9 cellular contexts compared by ENCODE assay signal in the genomic region with DNA sequence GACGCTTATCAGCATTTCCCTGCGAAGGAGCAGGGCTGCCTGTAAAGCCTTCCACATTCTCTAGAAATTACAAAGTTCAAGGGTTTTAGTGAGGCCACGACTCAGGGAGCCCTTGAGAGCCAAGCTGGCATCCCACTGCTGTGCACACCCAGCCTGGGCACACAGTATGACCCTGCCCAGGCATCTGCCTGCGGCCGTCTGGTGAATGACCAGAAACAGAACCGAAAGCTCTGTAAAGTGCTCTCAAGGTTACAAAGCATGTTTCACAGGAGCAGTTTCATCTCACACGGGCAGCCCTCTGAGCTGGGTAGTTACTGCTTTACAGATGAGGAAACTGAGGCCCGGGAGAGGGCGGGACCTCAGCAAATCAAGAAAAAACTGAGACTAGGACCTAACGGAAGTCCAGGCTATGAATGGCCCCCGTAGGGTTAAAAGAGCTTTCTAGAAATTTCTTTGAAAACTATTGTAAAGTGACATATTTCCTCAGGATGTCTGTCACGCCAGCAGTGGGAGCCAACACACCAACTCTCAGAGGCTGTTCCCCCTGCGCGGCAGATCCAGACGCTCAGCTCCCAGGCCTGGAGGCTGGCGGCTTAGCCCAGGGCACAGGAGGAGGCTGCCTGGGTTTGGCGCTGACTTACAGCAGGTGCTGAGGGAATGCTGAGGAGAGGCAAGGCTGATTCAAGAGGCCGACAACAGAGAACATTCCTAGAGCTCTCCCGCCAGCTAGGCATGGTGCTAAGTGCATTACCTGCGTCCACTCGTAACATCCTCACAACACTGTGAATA. TPM values are rescaled to one million over a fixed set of nuclear protein-coding genes. Genes with fewer than 3 reads are reported as not detected.
A peak's percentile ranks its signal among the peaks of the same experiment; 100 is the strongest.
DNase-seq lines count a peak whose midpoint lies in the region; ATAC-seq and TF ChIP-seq lines count a peak whose summit lies in the region.
"Had no signal": no experiment of that assay in that cellular context is flagged by ENCODE, and none has a peak within 500 bp of the region (broad histone marks: within the 10 kb centered on the region; RNA-seq: fewer than 3 reads in every experiment).

No MANE protein-coding gene starts in this region.

- ATAC-seq in activated CD4-positive, CD25-positive, alpha-beta regulatory T cell treated with anti-CD3 and anti-CD28 coated beads, Interleukin-2, amount 50 U/mL, for 24 hours = no peak
- ATAC-seq in HG03097 (IDR thresholded peaks at IDR 0.05; ENCODE audit: low FRiP score, unreplicated experiment) = no peak

- H3K4me1 ChIP-seq in BE2C (peaks cover 14% of the 10 kb centered on the region), ascending aorta (peaks cover 1 to 4% of the 10 kb centered on the region in 2 donors)

- in situ Hi-C loops in KBM-7 (cut with MboI; ENCODE audit: low pct_unique_long_range_greater_than_20kb, low sequenced_read_pairs) = no loop called here

- no peaks in the 10 kb centered on the region for H3K27me3 ChIP-seq in BE2C
- H3K27me3 ChIP-seq in ascending aorta = no peaks in the 10 kb centered on the region

- DNase-seq in BE2C (peak; percentile 80), GM12865 (ENCODE audit: low read depth) (peak; percentile 73), NCI-H69 (lab: John Stamatoyannopoulos, UW) (peak; percentile 69), head of caudate nucleus (peak; percentile 31 to 88 (median 67)), ascending aorta (ENCODE audit: low spot score in 2 of 2) (no peak), KBM-7 (no peak)
- DNase-seq: NCI-H1048 had no signal

- H3K9me3 ChIP-seq in BE2C (no peaks in the 10 kb centered on the region), ascending aorta (no peaks in the 10 kb centered on the region)

- TF ChIP-seq CTCF in BE2C (IDR thresholded peaks at IDR 0.05; ENCODE audit: low read depth, low read length) = peak; percentile 75
- peak; percentile 30 for TF ChIP-seq CTCF in GM12865 (IDR thresholded peaks at IDR 0.05; ENCODE audit: insufficient read depth, low read depth, low read length, missing control alignments)
- TF ChIP-seq CTCF in ascending aorta (IDR thresholded peaks at IDR 0.05) = no peak

- H3K27ac ChIP-seq in ascending aorta = no peak overlapping the region

- H3K4me3 ChIP-seq in BE2C (ENCODE audit: low read depth, low read length) (no peak overlapping the region), GM12865 (ENCODE audit: low read depth, low read length) (no peak overlapping the region), ascending aorta (no peak overlapping the region)

- H3K36me3 ChIP-seq in BE2C = no peaks in the 10 kb centered on the region
- H3K36me3 ChIP-seq in ascending aorta = no peaks in the 10 kb centered on the region

- intact Hi-C loops in head of caudate nucleus (cut with DNase I) = no loop called here
- intact Hi-C loops in ascending aorta (cut with DNase I) = loop anchor here (10.0 kb wide), 1 partner anchor 277 kb away; the partner anchor contains the start of gene SERHL2

RNA-seq across cellular contexts. Expression of gene TCF20, which starts 7.7 kb away (rescaled TPM):
- 73.0 TPM for polyA plus RNA-seq in BE2C (2012; ENCODE audit: insufficient read depth, insufficient read length, low read depth)
- total RNA-seq in ascending aorta = 11.9 TPM

Comparison
In these comparisons a context has a peak if more than half of its experiments do, and no peak if none do; other contexts are left out.
1. DNase-seq: peak in BE2C (single experiment), GM12865 (single experiment), NCI-H69 (single experiment) and head of caudate nucleus (42 of 42); none in ascending aorta (0 of 2) and KBM-7 (single experiment).
2. CTCF ChIP-seq: peak in BE2C (single experiment) and GM12865 (single experiment); none in ascending aorta (0 of 3).